Comparison of ENCODE assay signal across 33 cellular contexts in genomic region chr21:39217356-39218081, GRCh38. TPM values are rescaled to one million over a fixed set of nuclear protein-coding genes. Genes with fewer than 3 reads are reported as not detected.
DNase-seq lines count a peak whose midpoint lies in the region; TF ChIP-seq lines count a peak whose summit lies in the region.
"Had no signal": no experiment of that assay in that cellular context is flagged by ENCODE, and none has a peak within 500 bp of the region (broad histone marks: within the 10 kb centered on the region; RNA-seq: fewer than 3 reads in every experiment).

No MANE protein-coding gene starts in this region.

- no peaks in the 10 kb centered on the region for H3K27me3 Mint-ChIP-seq in osteocyte (ENCODE audit: unreplicated experiment)
- H3K27me3 Mint-ChIP-seq: activated CD4-positive, alpha-beta T cell treated with anti-CD3 and anti-CD28 coated beads, Interleukin-2, amount 10 ng/mL, durations not matched to agents 24 days and 14 days; activated T-cell treated with anti-CD3 and anti-CD28 coated beads, Interleukin-2, amount 50 U/mL, for 24 hours; IgD-negative memory B cell; stimulated activated naive B cell treated with anti-CD40 and anti-IgM and Interleukin-4, amounts not matched to agents 10 μg/mL and 1 μg/mL and 100 μg/mL, for 72 hours had no signal

- H3K27me3 ChIP-seq in thyroid gland: no peaks in the 10 kb centered on the region
- H3K27me3 ChIP-seq: ascending aorta, cardiac muscle cell, colonic mucosa, suprapubic skin had no signal

- H3K27ac ChIP-seq in VCaP: peak overlapping the region; percentile 64
- peak overlapping the region; percentile 19 to 75 (median 37) for H3K27ac ChIP-seq in thyroid gland
- no peak overlapping the region for H3K27ac ChIP-seq in RWPE1
- H3K27ac ChIP-seq: ascending aorta, colonic mucosa, epithelial cell of prostate, GM23248, suprapubic skin had no signal

- POLR2A ChIA-PET in RWPE1 (lab: Yijun Ruan, JAX; ENCODE audit: low non-redundant PET): no interaction called here

- peak in 2 of 3 experiments; percentile 14 to 80 for DNase-seq in NCI-H1417 (lab: John Stamatoyannopoulos, UW)
- no peak for DNase-seq in NCI-H1417 treated with DMSO at 0.1 percent for 48 hours (lab: John Stamatoyannopoulos, UW)
- DNase-seq in NCI-H446 (lab: John Stamatoyannopoulos, UW): peak; percentile 51 to 84
- DNase-seq in thyroid gland: no peak
- DNase-seq in RWPE1 (ENCODE audit: low spot score): no peak
- no peak for DNase-seq in osteocyte (ENCODE audit: extremely low spot score, unreplicated experiment)
- DNase-seq in stimulated activated CD4-positive, alpha-beta T cell treated with anti-CD3 and anti-CD28 coated beads, Interleukin-4, amount 100 ng/mL, for 1 hour: no peak
- DNase-seq: 8988T; activated CD4-positive, alpha-beta T cell treated with anti-CD3 and anti-CD28 coated beads, Interleukin-2, amount 10 ng/mL, durations not matched to agents 24 days and 14 days; activated gamma-delta T cell treated with Interleukin-2 at 50 U/mL for 16 hours; activated T-cell treated with anti-CD3 and anti-CD28 coated beads, Interleukin-2, amount 50 U/mL, for 24 hours; C1 segment of cervical spinal cord; Caco-2; colonic mucosa; DMS79 treated with DMSO at 0.1 percent for 48 hours; effector memory CD4-positive, alpha-beta T cell; GDM1; GM23248; immature natural killer cell; left colon; mammary epithelial cell; NCI-H1048; NCI-H2107; NCI-H510A; nephron progenitor cell; stimulated activated naive B cell treated with anti-CD40 and anti-IgM and Interleukin-4, amounts not matched to agents 10 μg/mL and 1 μg/mL and 100 μg/mL, for 72 hours; SW 1271 had no signal

- H3K27ac Mint-ChIP-seq in osteocyte (ENCODE audit: unreplicated experiment): no peak overlapping the region
- H3K27ac Mint-ChIP-seq: activated CD4-positive, alpha-beta T cell treated with anti-CD3 and anti-CD28 coated beads, Interleukin-2, amount 10 ng/mL, durations not matched to agents 24 days and 14 days; activated T-cell treated with anti-CD3 and anti-CD28 coated beads, Interleukin-2, amount 50 U/mL, for 24 hours; IgD-negative memory B cell; stimulated activated naive B cell treated with anti-CD40 and anti-IgM and Interleukin-4, amounts not matched to agents 10 μg/mL and 1 μg/mL and 100 μg/mL, for 72 hours had no signal

- no peaks in the 10 kb centered on the region for H3K9me3 ChIP-seq in thyroid gland
- H3K9me3 ChIP-seq: ascending aorta, Caco-2, colonic mucosa, suprapubic skin had no signal

- CTCF ChIA-PET in RWPE1 (lab: Yijun Ruan, JAX): interaction anchor here (0.6 to 1.0 kb wide), 2 partner anchors 31 to 79 kb away, joined by 3 to 4 read pairs; no protein-coding TSS in a partner anchor

- intact Hi-C loops in thyroid gland (cut with DNase I): no loop called here

- 97% methylated on average over 3 of the region's 3 CpGs for WGBS in thyroid gland, 2 donors

- peaks cover 0 to 10% of the 10 kb centered on the region in 2 donors for H3K36me3 ChIP-seq in thyroid gland
- H3K36me3 ChIP-seq: colonic mucosa had no signal

- no peak overlapping the region for H3K4me3 ChIP-seq in thyroid gland (replicated peaks in 1 of 3)
- H3K4me3 ChIP-seq: ascending aorta, cardiac muscle cell, colonic mucosa, GM23248, suprapubic skin had no signal

- H3K4me1 ChIP-seq in thyroid gland: peaks cover 27 to 28% of the 10 kb centered on the region in 2 donors
- H3K4me1 ChIP-seq: ascending aorta, Caco-2, colonic mucosa, suprapubic skin had no signal

- no peak for TF ChIP-seq CTCF in VCaP (conservative IDR thresholded peaks at IDR 0.05)
- no peak for TF ChIP-seq CTCF in thyroid gland (IDR thresholded peaks at IDR 0.05)
- no peak for TF ChIP-seq CTCF in RWPE1 (conservative IDR thresholded peaks at IDR 0.05; ENCODE audit: low read depth)
- TF ChIP-seq CTCF in osteocyte (IDR thresholded peaks at IDR 0.05): no peak

- TF ChIP-seq POLR2A in thyroid gland (IDR thresholded peaks at IDR 0.05): no peak

- H3K9me3 Mint-ChIP-seq in osteocyte (ENCODE audit: unreplicated experiment): no peaks in the 10 kb centered on the region
- H3K9me3 Mint-ChIP-seq: activated CD4-positive, alpha-beta T cell treated with anti-CD3 and anti-CD28 coated beads, Interleukin-2, amount 10 ng/mL, durations not matched to agents 24 days and 14 days; activated T-cell treated with anti-CD3 and anti-CD28 coated beads, Interleukin-2, amount 50 U/mL, for 24 hours; IgD-negative memory B cell; immature natural killer cell; nephron progenitor cell; stimulated activated naive B cell treated with anti-CD40 and anti-IgM and Interleukin-4, amounts not matched to agents 10 μg/mL and 1 μg/mL and 100 μg/mL, for 72 hours had no signal

- H3K4me1 Mint-ChIP-seq in osteocyte (ENCODE audit: unreplicated experiment): no peaks in the 10 kb centered on the region
- H3K4me1 Mint-ChIP-seq: stimulated activated naive B cell treated with anti-CD40 and anti-IgM and Interleukin-4, amounts not matched to agents 10 μg/mL and 1 μg/mL and 100 μg/mL, for 72 hours had no signal

- no peak overlapping the region for H3K4me3 Mint-ChIP-seq in osteocyte (ENCODE audit: unreplicated experiment)
- H3K4me3 Mint-ChIP-seq: activated CD4-positive, alpha-beta T cell treated with anti-CD3 and anti-CD28 coated beads, Interleukin-2, amount 10 ng/mL, durations not matched to agents 24 days and 14 days; activated T-cell treated with anti-CD3 and anti-CD28 coated beads, Interleukin-2, amount 50 U/mL, for 24 hours; IgD-negative memory B cell; immature natural killer cell; nephron progenitor cell; stimulated activated naive B cell treated with anti-CD40 and anti-IgM and Interleukin-4, amounts not matched to agents 10 μg/mL and 1 μg/mL and 100 μg/mL, for 72 hours had no signal

- H3K36me3 Mint-ChIP-seq in osteocyte (ENCODE audit: unreplicated experiment): peaks cover 46% of the 10 kb centered on the region

RNA-seq across cellular contexts. Expression of gene PSMG1, which starts 34.3 kb away (rescaled TPM):
- 10 to 100 TPM; 33.0 to 54.2 (median 42.6) TPM for total RNA-seq in thyroid gland
- 49.0 and 49.6 TPM in 2 replicates for total RNA-seq in osteocyte

Comparison
In these comparisons a context has a peak if more than half of its experiments do, and no peak if none do; other contexts are left out.
1. DNase-seq: peak in NCI-H1417 (2 of 3) and NCI-H446 (2 of 2); none in NCI-H1417 treated with DMSO at 0.1 percent for 48 hours (single experiment), thyroid gland (0 of 2), RWPE1 (single experiment), osteocyte (single experiment) and stimulated activated CD4-positive, alpha-beta T cell treated with anti-CD3 and anti-CD28 coated beads, Interleukin-4, amount 100 ng/mL, for 1 hour (single experiment).